In genomic region chr2:240460781-240461431, GRCh38 we compare ENCODE assay signal across 13 cellular contexts. TPM values are rescaled to one million over a fixed set of nuclear protein-coding genes. Genes with fewer than 3 reads are reported as not detected.
DNase-seq lines count a peak whose midpoint lies in the region; ATAC-seq and TF ChIP-seq lines count a peak whose summit lies in the region.
"Had no signal": no experiment of that assay in that cellular context is flagged by ENCODE, and none has a peak within 500 bp of the region (broad histone marks: within the 10 kb centered on the region; RNA-seq: fewer than 3 reads in every experiment).

No MANE protein-coding gene starts in this region.

- H3K27ac ChIP-seq in brain microvascular endothelial cell (no peak overlapping the region), aorta (ENCODE audit: low read depth in 1 of 2, low read length in 2 of 2) (no peak overlapping the region)
- H3K27ac ChIP-seq: BLaER1 had no signal

- H3K9me3 ChIP-seq in aorta (ENCODE audit: control insufficient read depth, low read length), result no peaks in the 10 kb centered on the region
- H3K9me3 ChIP-seq: BLaER1 had no signal

- intact Hi-C loops in aorta (cut with DNase I), result no loop called here

- H3K4me3 ChIP-seq in brain microvascular endothelial cell (ENCODE audit: low read depth, low read length), result no peak overlapping the region
- no peak overlapping the region for H3K4me3 ChIP-seq in aorta (ENCODE audit: low read length in 2 of 2)
- H3K4me3 ChIP-seq: BLaER1 had no signal

- peak overlapping the region in 1 of 2 donors; percentile 54 for H3K27ac Mint-ChIP-seq in stimulated activated naive CD8-positive, alpha-beta T cell treated with anti-CD3 and anti-CD28 coated beads, Interleukin-15, amount 100 ng/mL, for 72 hours
- H3K27ac Mint-ChIP-seq: activated CD8-positive, alpha-beta T cell treated with anti-CD3 and anti-CD28 coated beads, Interleukin-2, amount 10 ng/mL, durations not matched to agents 7 days and 5 days had no signal

- H3K4me1 Mint-ChIP-seq in stimulated activated naive CD8-positive, alpha-beta T cell treated with anti-CD3 and anti-CD28 coated beads, Interleukin-15, amount 100 ng/mL, for 72 hours, result no peaks in the 10 kb centered on the region

- peak; percentile 2 for ATAC-seq in stimulated activated naive CD8-positive, alpha-beta T cell treated with anti-CD3 and anti-CD28 coated beads, Interleukin-15, amount 100 ng/mL, for 72 hours
- ATAC-seq in stimulated activated naive CD8-positive, alpha-beta T cell treated with anti-CD3 and anti-CD28 coated beads, Interleukin-15, Interleukin-2, amounts not matched to agents 100 U/mL and 50 U/mL, for 24 hours, result no peak
- ATAC-seq in aorta (ENCODE audit: low FRiP score), result no peak
- ATAC-seq in GM18858 (IDR thresholded peaks at IDR 0.05; ENCODE audit: unreplicated experiment), result no peak
- ATAC-seq in HG02763 (IDR thresholded peaks at IDR 0.05; ENCODE audit: unreplicated experiment), result no peak
- ATAC-seq: activated CD8-positive, alpha-beta T cell treated with anti-CD3 and anti-CD28 coated beads, Interleukin-2, amount 10 ng/mL, durations not matched to agents 7 days and 5 days had no signal

- WGBS in aorta, 2 donors, result 92 to 94% methylated on average over 16 of the region's 16 CpGs

- no peaks in the 10 kb centered on the region for H3K27me3 ChIP-seq in brain microvascular endothelial cell (replicated peaks)
- H3K27me3 ChIP-seq in aorta (ENCODE audit: control insufficient read depth in 1 of 2, insufficient read depth in 2 of 2, low read length in 1 of 2), result no peaks in the 10 kb centered on the region

- no peaks in the 10 kb centered on the region for H3K9me3 Mint-ChIP-seq in stimulated activated naive CD8-positive, alpha-beta T cell treated with anti-CD3 and anti-CD28 coated beads, Interleukin-15, amount 100 ng/mL, for 72 hours

- H3K36me3 ChIP-seq in brain microvascular endothelial cell (replicated peaks), result peaks cover 7% of the 10 kb centered on the region
- H3K36me3 ChIP-seq in aorta (ENCODE audit: control insufficient read depth in 1 of 2, insufficient read depth in 2 of 2, low read length in 1 of 2), result no peaks in the 10 kb centered on the region

- peak; percentile 30 for TF ChIP-seq CTCF in brain microvascular endothelial cell (IDR thresholded peaks at IDR 0.05; ENCODE audit: low read depth, low read length, missing control alignments)

- no peak overlapping the region for H3K4me3 Mint-ChIP-seq in stimulated activated naive CD8-positive, alpha-beta T cell treated with anti-CD3 and anti-CD28 coated beads, Interleukin-15, amount 100 ng/mL, for 72 hours
- H3K4me3 Mint-ChIP-seq: activated CD8-positive, alpha-beta T cell treated with anti-CD3 and anti-CD28 coated beads, Interleukin-2, amount 10 ng/mL, durations not matched to agents 7 days and 5 days had no signal

- no peaks in the 10 kb centered on the region for H3K4me1 ChIP-seq in aorta (ENCODE audit: control insufficient read depth in 1 of 2, insufficient read depth in 2 of 2, low read length in 2 of 2)

- DNase-seq in stimulated activated naive CD8-positive, alpha-beta T cell treated with anti-CD3 and anti-CD28 coated beads, Interleukin-15, amount 100 ng/mL, for 72 hours, result no peak
- DNase-seq in stimulated activated naive CD8-positive, alpha-beta T cell treated with anti-CD3 and anti-CD28 coated beads, Interleukin-15, Interleukin-2, amounts not matched to agents 100 U/mL and 50 U/mL, for 24 hours, result no peak
- DNase-seq in brain microvascular endothelial cell (no peak), mesenteric fat pad (ENCODE audit: low spot score) (peak; percentile 85), aorta (peak; percentile 40 to 69), G401 (ENCODE audit: low spot score) (no peak)
- DNase-seq: activated CD8-positive, alpha-beta T cell treated with anti-CD3 and anti-CD28 coated beads, Interleukin-2, amount 10 ng/mL, durations not matched to agents 7 days and 5 days; GDM1; NCI-H1436; NCI-H748 treated with DMSO at 0.1 percent for 48 hours had no signal

- peaks cover 22% of the 10 kb centered on the region for H3K27me3 Mint-ChIP-seq in stimulated activated naive CD8-positive, alpha-beta T cell treated with anti-CD3 and anti-CD28 coated beads, Interleukin-15, amount 100 ng/mL, for 72 hours

- in situ Hi-C loops in brain microvascular endothelial cell (cut with HindIII; ENCODE audit: low pct_ligation_motif_present, low sequenced_read_pairs) (no loop called here), G401 (cut with HindIII; ENCODE audit: low sequenced_read_pairs) (no loop called here)

RNA-seq across cellular contexts. Expression of gene GPC1, which starts 25.4 kb away (rescaled TPM):
- total RNA-seq in mesenteric fat pad, result 82.5 TPM
- 10 to 100 TPM; 32.3 to 62.6 TPM for total RNA-seq in aorta
- 10 to 100 TPM; 28.0 to 66.8 TPM for polyA plus RNA-seq in aorta
- 35.8 and 39.1 TPM in 2 replicates for total RNA-seq in G401 (2014; rRNA removed; shearing (Covaris generic))

Comparison
In these comparisons a context has a peak if more than half of its experiments do, and no peak if none do; other contexts are left out.
1. DNase-seq: peak in mesenteric fat pad (single experiment) and aorta (2 of 2); none in stimulated activated naive CD8-positive, alpha-beta T cell treated with anti-CD3 and anti-CD28 coated beads, Interleukin-15, amount 100 ng/mL, for 72 hours (0 of 2), stimulated activated naive CD8-positive, alpha-beta T cell treated with anti-CD3 and anti-CD28 coated beads, Interleukin-15, Interleukin-2, amounts not matched to agents 100 U/mL and 50 U/mL, for 24 hours (single experiment), brain microvascular endothelial cell (single experiment) and G401 (single experiment).